25 cellular contexts compared by ENCODE assay signal in the genomic region with DNA sequence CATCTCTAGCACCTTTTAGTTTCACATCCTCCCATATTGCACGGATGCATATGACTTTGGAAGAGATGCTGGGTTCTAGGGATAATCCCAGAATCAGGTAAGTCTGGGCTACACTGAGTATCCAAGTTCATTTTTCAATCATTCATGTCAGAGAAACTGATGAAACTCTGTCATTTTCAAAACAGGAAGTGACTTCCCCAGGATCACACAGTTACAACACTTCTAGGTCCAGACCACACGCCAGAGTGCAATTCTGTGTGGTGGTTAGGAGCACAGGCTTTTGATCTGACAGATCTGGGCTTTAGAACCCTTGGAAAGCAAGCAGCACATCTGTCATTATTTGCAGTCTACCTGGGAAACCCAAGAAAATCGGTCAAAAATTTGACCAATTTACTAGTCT. TPM values are rescaled to one million over a fixed set of nuclear protein-coding genes. Genes with fewer than 3 reads are reported as not detected.
DNase-seq lines count a peak whose midpoint lies in the region; ATAC-seq, FAIRE-seq and TF ChIP-seq lines count a peak whose summit lies in the region.
"Had no signal": no experiment of that assay in that cellular context is flagged by ENCODE, and none has a peak within 500 bp of the region (broad histone marks: within the 10 kb centered on the region; RNA-seq: fewer than 3 reads in every experiment).

No MANE protein-coding gene starts in this region.

- no peaks in the 10 kb centered on the region for H4K20me1 ChIP-seq in OCI-LY3 (ENCODE audit: insufficient read depth, low read length)
- H4K20me1 ChIP-seq in endothelial cell of umbilical vein (replicated peaks; ENCODE audit: control insufficient read depth, extremely low read depth, insufficient read depth, low read length): no peaks in the 10 kb centered on the region
- H4K20me1 ChIP-seq in GM23338 (replicated peaks; ENCODE audit: insufficient read depth): no peaks in the 10 kb centered on the region

- no peak for TF ChIP-seq POLR2A in endothelial cell of umbilical vein (IDR thresholded peaks at IDR 0.05; ENCODE audit: low read depth, low read length)

- H3K4me1 Mint-ChIP-seq in GM23338: peaks cover 5% of the 10 kb centered on the region; the same call in 2 of the 3 replicates

- peaks cover 3% of the 10 kb centered on the region for H3K27me3 Mint-ChIP-seq in GM23338 (ENCODE audit: insufficient read depth, low read depth, poor library complexity)

- no peaks in the 10 kb centered on the region for H3K27me3 ChIP-seq in OCI-LY3 (ENCODE audit: low read depth, low read length)
- peaks cover 6 to 7% of the 10 kb centered on the region in 2 experiments for H3K27me3 ChIP-seq in endothelial cell of umbilical vein (ENCODE audit: control insufficient read depth in 2 of 2, insufficient read depth in 2 of 2, low read length in 2 of 2)
- 0 out of 2 replicates have a peak, but pooled peaks cover 4% of the 10 kb centered on the region for H3K27me3 ChIP-seq in GM23338 (ENCODE audit: insufficient read depth)
- H3K27me3 ChIP-seq in aorta (ENCODE audit: control insufficient read depth in 1 of 2, insufficient read depth in 2 of 2, low read length in 1 of 2): no peaks in the 10 kb centered on the region
- H3K27me3 ChIP-seq: testis had no signal

- H3K9me3 ChIP-seq in OCI-LY3 (ENCODE audit: insufficient read depth, low read length): no peaks in the 10 kb centered on the region
- no peaks in the 10 kb centered on the region for H3K9me3 ChIP-seq in endothelial cell of umbilical vein (replicated peaks; ENCODE audit: control insufficient read depth, insufficient read depth, low read length)
- H3K9me3 ChIP-seq in aorta (ENCODE audit: control insufficient read depth, low read length): no peaks in the 10 kb centered on the region
- H3K9me3 ChIP-seq: SJSA1, testis had no signal

- no peaks in the 10 kb centered on the region for H3K9me1 ChIP-seq in endothelial cell of umbilical vein (replicated peaks; ENCODE audit: control insufficient read depth, extremely low read depth, insufficient read depth, low read length)

- TF ChIP-seq CTCF in OCI-LY3 (IDR thresholded peaks at IDR 0.05; ENCODE audit: low read depth, low read length) (no peak), endothelial cell of umbilical vein (IDR thresholded peaks at IDR 0.05; ENCODE audit: extremely low read depth in 1 of 2, insufficient read depth in 1 of 2, low read depth in 1 of 2, low read length in 2 of 2) (no peak), GM23338 (conservative IDR thresholded peaks at IDR 0.05; ENCODE audit: low read depth in 2 of 2) (no peak)

- no peaks in the 10 kb centered on the region for H3F3A ChIP-seq in GM23338 (replicated peaks; ENCODE audit: low read depth)

- no peak overlapping the region for H3K4me3 ChIP-seq in Jurkat, Clone E6-1 (ENCODE audit: low read length)
- H3K4me3 ChIP-seq in OCI-LY3 (ENCODE audit: low read length): 0 out of 2 replicates have a peak overlapping the region, but pooled peaks have one; percentile 13
- H3K4me3 ChIP-seq in endothelial cell of umbilical vein (replicated peaks in 1 of 3; ENCODE audit: insufficient read depth in 1 of 3, low read depth in 1 of 3, low read length in 3 of 3): no peak overlapping the region
- no peak overlapping the region for H3K4me3 ChIP-seq in GM23338
- H3K4me3 ChIP-seq in aorta (ENCODE audit: low read length in 2 of 2): no peak overlapping the region
- H3K4me3 ChIP-seq: coronary artery, lung, SJSA1, testis had no signal

- CTCF ChIA-PET in endothelial cell of umbilical vein (lab: Charles Lee): interaction anchor here (1.5 kb wide), 1 partner anchor 130 kb away, joined by 4 read pairs; no protein-coding TSS in a partner anchor

- ATAC-seq in GM23338: no peak
- no peak for ATAC-seq in aorta (ENCODE audit: low FRiP score)
- ATAC-seq: Panc1; stimulated activated memory B cell treated with anti-CD40 and anti-IgM and Interleukin-4, amounts not matched to agents 10 μg/mL and 1 μg/mL and 100 μg/mL, for 72 hours; WTC11 had no signal

- POLR2A ChIA-PET in endothelial cell of umbilical vein (lab: Charles Lee): interaction anchor here (0.6 kb wide), 1 partner anchor 163 kb away, joined by 3 read pairs; no protein-coding TSS in a partner anchor

- intact Hi-C loops in endothelial cell of umbilical vein (cut with micrococcal nuclease): no loop called here
- intact Hi-C loops in aorta (cut with DNase I): no loop called here

- H2AFZ ChIP-seq in OCI-LY3 (ENCODE audit: low read depth, low read length): peak overlapping the region; percentile 42; the same call in 1 of the 2 replicates
- no peak overlapping the region for H2AFZ ChIP-seq in endothelial cell of umbilical vein (ENCODE audit: low read depth, low read length)
- no peak overlapping the region for H2AFZ ChIP-seq in GM23338

- dilution Hi-C loops in endothelial cell of umbilical vein (cut with MboI; ENCODE audit: extremely low pct_ligation_motif_present, low sequenced_read_pairs): no loop called here

- H3K4me1 ChIP-seq in OCI-LY3 (ENCODE audit: low read length) (peaks cover 16% of the 10 kb centered on the region), endothelial cell of umbilical vein (ENCODE audit: control insufficient read depth, extremely low read depth, insufficient read depth, low read length) (no peaks in the 10 kb centered on the region), GM23338 (ENCODE audit: insufficient read depth) (no peaks in the 10 kb centered on the region), aorta (ENCODE audit: control insufficient read depth in 1 of 2, insufficient read depth in 2 of 2, low read length in 2 of 2) (no peaks in the 10 kb centered on the region)
- H3K4me1 ChIP-seq: SJSA1, testis had no signal

- H3K27ac Mint-ChIP-seq in GM23338: no peak overlapping the region
- H3K27ac Mint-ChIP-seq: endodermal cell; stimulated activated memory B cell treated with anti-CD40 and anti-IgM and Interleukin-4, amounts not matched to agents 10 μg/mL and 1 μg/mL and 100 μg/mL, for 72 hours; WTC11 had no signal

- H3K27ac ChIP-seq in OCI-LY3 (ENCODE audit: low read length) (no peak overlapping the region), endothelial cell of umbilical vein (ENCODE audit: insufficient read depth, low read depth, low read length) (no peak overlapping the region), GM23338 (ENCODE audit: low read depth) (no peak overlapping the region), aorta (ENCODE audit: low read depth in 1 of 2, low read length in 2 of 2) (no peak overlapping the region)
- H3K27ac ChIP-seq: C4-2B, coronary artery, SJSA1, testis had no signal

- no peaks in the 10 kb centered on the region for H3K79me2 ChIP-seq in OCI-LY3 (ENCODE audit: low read length)
- no peaks in the 10 kb centered on the region for H3K79me2 ChIP-seq in endothelial cell of umbilical vein (ENCODE audit: control insufficient read depth, insufficient read depth, low read length)
- H3K79me2 ChIP-seq in GM23338 (replicated peaks; ENCODE audit: insufficient read depth): no peaks in the 10 kb centered on the region

- DNase-seq in CD1c-positive myeloid dendritic cell (ENCODE audit: extremely low spot score) (peak; percentile 68), endothelial cell of umbilical vein (ENCODE audit: low read depth, low spot score) (no peak), GM23338 (ENCODE audit: low spot score) (no peak), DMS153 (lab: John Stamatoyannopoulos, UW) (no peak), aorta (no peak), SW480 (ENCODE audit: low spot score) (no peak)
- DNase-seq in Jurkat, Clone E6-1 (ENCODE audit: low read depth, low spot score): peak; percentile 47
- DNase-seq: ACHN; activated CD4-positive, alpha-beta T cell treated with anti-CD3 and anti-CD28 coated beads, Interleukin-2, amount 50 U/mL, for 48 hours; activated effector memory CD4-positive, alpha-beta T cell treated with Interleukin-2 at 50 U/mL for 16 hours; endodermal cell; islet precursor cell; nucleus accumbens; small intestine; stimulated activated CD4-positive, alpha-beta T cell treated with anti-CD3 and anti-CD28 coated beads, Interleukin-2, amount 100 ng/mL, for 24 hours; testis had no signal

- no peak overlapping the region for H3K4me3 Mint-ChIP-seq in GM23338
- H3K4me3 Mint-ChIP-seq: stimulated activated memory B cell treated with anti-CD40 and anti-IgM and Interleukin-4, amounts not matched to agents 10 μg/mL and 1 μg/mL and 100 μg/mL, for 72 hours; WTC11 had no signal

- H3K9ac ChIP-seq in OCI-LY3 (ENCODE audit: low read length) (no peak overlapping the region), endothelial cell of umbilical vein (replicated peaks; ENCODE audit: extremely low read depth, insufficient read depth, low read length) (no peak overlapping the region)

- BruUV-seq in endothelial cell of umbilical vein (replicated peaks; lab: Mats Ljungman, UMichigan): no TSS peak

- 89 to 95% methylated on average over 3 of the region's 3 CpGs for WGBS in aorta, 2 donors

- H3K9me2 ChIP-seq in GM23338 (ENCODE audit: insufficient read depth): no peaks in the 10 kb centered on the region

- no peaks in the 10 kb centered on the region for H3K36me3 ChIP-seq in OCI-LY3 (replicated peaks; ENCODE audit: low read depth, low read length)
- H3K36me3 ChIP-seq in endothelial cell of umbilical vein (ENCODE audit: control insufficient read depth in 2 of 2, extremely low read depth in 1 of 2, insufficient read depth in 2 of 2, low read length in 2 of 2): no peaks in the 10 kb centered on the region
- no peaks in the 10 kb centered on the region for H3K36me3 ChIP-seq in GM23338 (ENCODE audit: insufficient read depth)
- H3K36me3 ChIP-seq in aorta (ENCODE audit: control insufficient read depth in 1 of 2, insufficient read depth in 2 of 2, low read length in 1 of 2): no peaks in the 10 kb centered on the region
- H3K36me3 ChIP-seq: SJSA1 had no signal

- H3K9me3 Mint-ChIP-seq in GM23338: no peaks in the 10 kb centered on the region
- H3K9me3 Mint-ChIP-seq: endodermal cell; stimulated activated memory B cell treated with anti-CD40 and anti-IgM and Interleukin-4, amounts not matched to agents 10 μg/mL and 1 μg/mL and 100 μg/mL, for 72 hours; WTC11 had no signal

- peak overlapping the region; percentile 48 for H3K4me2 ChIP-seq in OCI-LY3 (ENCODE audit: low read length)
- H3K4me2 ChIP-seq in endothelial cell of umbilical vein (ENCODE audit: insufficient read depth, low read length): no peak overlapping the region
- no peak overlapping the region for H3K4me2 ChIP-seq in GM23338

- FAIRE-seq in endothelial cell of umbilical vein (lab: Jason Lieb, UNC): peak; percentile 44
- FAIRE-seq: G401.6, small intestine had no signal

- no peaks in the 10 kb centered on the region for H3K36me3 Mint-ChIP-seq in GM23338 (ENCODE audit: low read depth)
- H3K36me3 Mint-ChIP-seq: stimulated activated memory B cell treated with anti-CD40 and anti-IgM and Interleukin-4, amounts not matched to agents 10 μg/mL and 1 μg/mL and 100 μg/mL, for 72 hours; WTC11 had no signal

RNA-seq across cellular contexts. Expression of a gene that starts 52.1 kb away (rescaled TPM):
- polyA plus RNA-seq in Jurkat, Clone E6-1 (2012; ENCODE audit: insufficient read depth, insufficient read length): 22.2 TPM
- total RNA-seq in endothelial cell of umbilical vein (10.4 and 12.8 TPM in 2 replicates), aorta (10 to 100 TPM; 12.0 to 15.4 TPM)
- polyA plus RNA-seq in endothelial cell of umbilical vein (4.7 and 5.1 TPM in 2 replicates), GM23338 (2016; fragmentation: Nextera tagmentation; extraction: Ambion mirVana) (12.9 and 15.2 TPM in 2 replicates), aorta (10 to 100 TPM; 12.2 to 16.3 TPM)
- 6.8 and 7.2 TPM in 2 replicates for polyA plus RNA-seq in endothelial cell of umbilical vein (2011; cell fraction: cytosol; rRNA removed)
- 8.9 and 9.7 TPM in 2 replicates for polyA plus RNA-seq in endothelial cell of umbilical vein (2011; cell fraction: nucleus; rRNA removed)
- polyA plus RNA-seq in endothelial cell of umbilical vein (2012): 7.3 and 8.9 TPM in 2 replicates
- polyA minus RNA-seq in endothelial cell of umbilical vein: 4.6 and 11.0 TPM in 2 replicates
- 30.9 TPM for polyA minus RNA-seq in endothelial cell of umbilical vein (2011; cell fraction: cytosol; rRNA and poly(A)+ RNA removed)
- polyA minus RNA-seq in endothelial cell of umbilical vein (2011; cell fraction: nucleus; rRNA and poly(A)+ RNA removed): 13.5 and 16.4 TPM in 2 replicates
- 22.4 and 27.2 TPM in 2 replicates for total RNA-seq in GM23338 (2014; rRNA removed; shearing (Covaris generic))

Comparison
In these comparisons a context has a peak if more than half of its experiments do, and no peak if none do; other contexts are left out.
1. DNase-seq: peak in CD1c-positive myeloid dendritic cell (single experiment) and Jurkat, Clone E6-1 (single experiment); none in endothelial cell of umbilical vein (single experiment), GM23338 (single experiment), DMS153 (single experiment), aorta (0 of 2) and SW480 (single experiment).